ENCODE assay signal across 9 cellular contexts in genomic region chr16:50282010-50282538, GRCh38. TPM values are rescaled to one million over a fixed set of nuclear protein-coding genes. Genes with fewer than 3 reads are reported as not detected.
DNase-seq lines count a peak whose midpoint lies in the region; ATAC-seq, FAIRE-seq and TF ChIP-seq lines count a peak whose summit lies in the region.
"Had no signal": no experiment of that assay in that cellular context is flagged by ENCODE, and none has a peak within 500 bp of the region (broad histone marks: within the 10 kb centered on the region; RNA-seq: fewer than 3 reads in every experiment).

No MANE protein-coding gene starts in this region.

- H3K4me1 ChIP-seq in smooth muscle cell (ENCODE audit: low read depth): peaks cover 6% of the 10 kb centered on the region

- H3K9me3 ChIP-seq in smooth muscle cell (replicated peaks; ENCODE audit: low read depth): no peaks in the 10 kb centered on the region

- H3K36me3 ChIP-seq in smooth muscle cell (ENCODE audit: low read depth): no peaks in the 10 kb centered on the region
- H3K36me3 ChIP-seq: cardiac muscle cell had no signal

- DNase-seq in CD1c-positive myeloid dendritic cell (ENCODE audit: extremely low spot score) (peak; percentile 95), HUDEP-2 (lab: John Stamatoyannopoulos, UW; ENCODE audit: unreplicated experiment in 76 of 76) (peak in 61 of 76 experiments; percentile 11 to 83 (median 54)), glomerular visceral epithelial cell (ENCODE audit: extremely low spot score) (peak; percentile 4), smooth muscle cell (lab: John Stamatoyannopoulos, UW; ENCODE audit: unreplicated experiment) (no peak), DMS 273 (lab: John Stamatoyannopoulos, UW; ENCODE audit: unreplicated experiment) (no peak), D721Med (ENCODE audit: insufficient read length, low spot score) (no peak)
- DNase-seq in activated CD8-positive, alpha-beta memory T cell treated with anti-CD3 and anti-CD28 coated beads, Interleukin-2, amount 50 U/mL, for 48 hours: peak; percentile 70

- no peak overlapping the region for H3K27ac ChIP-seq in smooth muscle cell (ENCODE audit: low read depth)
- H3K27ac ChIP-seq: cardiac muscle cell had no signal

- no peak for TF ChIP-seq CTCF in smooth muscle cell (IDR thresholded peaks at IDR 0.05; ENCODE audit: borderline replicate concordance, insufficient read depth, poor library complexity, severe bottlenecking)
- TF ChIP-seq CTCF in D721Med (IDR thresholded peaks at IDR 0.05; ENCODE audit: insufficient read depth, missing control alignments): no peak

- peaks cover 10% of the 10 kb centered on the region for H3K79me2 ChIP-seq in smooth muscle cell (ENCODE audit: low read depth)

- no peak overlapping the region for H3K4me3 ChIP-seq in smooth muscle cell
- H3K4me3 ChIP-seq: cardiac muscle cell had no signal

- ATAC-seq in GM21367 (IDR thresholded peaks at IDR 0.05; ENCODE audit: unreplicated experiment): peak; percentile 82

- no peaks in the 10 kb centered on the region for H3F3A ChIP-seq in smooth muscle cell (ENCODE audit: low read depth)

- H3K4me2 ChIP-seq in smooth muscle cell: peak overlapping the region; percentile 44

- H4K20me1 ChIP-seq in smooth muscle cell (ENCODE audit: low read depth): peaks cover 75% of the 10 kb centered on the region

- no peak overlapping the region for H3K9ac ChIP-seq in smooth muscle cell (ENCODE audit: low read depth)

- H2AFZ ChIP-seq in smooth muscle cell (ENCODE audit: low read depth): no peak overlapping the region

- no peak for FAIRE-seq in D721Med (lab: Jason Lieb, UNC)

- H3K27me3 ChIP-seq in smooth muscle cell (ENCODE audit: low read depth): no peaks in the 10 kb centered on the region
- H3K27me3 ChIP-seq: cardiac muscle cell had no signal

- WGBS in smooth muscle cell (ENCODE audit: low lambda C conversion rate): 60% methylated on average over 7 of the region's 7 CpGs

RNA-seq across cellular contexts. Expression of gene ADCY7, which starts 15.7 kb away (rescaled TPM):
- 31.6 and 37.1 TPM in 2 replicates for total RNA-seq in smooth muscle cell
- 28.1 and 30.7 TPM in 2 replicates for polyA plus RNA-seq in smooth muscle cell

Comparison
In these comparisons a context has a peak if more than half of its experiments do, and no peak if none do; other contexts are left out.
1. DNase-seq: peak in CD1c-positive myeloid dendritic cell (single experiment), HUDEP-2 (61 of 76), activated CD8-positive, alpha-beta memory T cell treated with anti-CD3 and anti-CD28 coated beads, Interleukin-2, amount 50 U/mL, for 48 hours (single experiment) and glomerular visceral epithelial cell (single experiment); none in smooth muscle cell (single experiment), DMS 273 (single experiment) and D721Med (single experiment).